ENCODE assay signal across 16 cellular contexts in genomic region chr11:44561964-44562734, GRCh38.
"Had no signal": no experiment of that assay in that cellular context is flagged by ENCODE, and none has a peak within 500 bp of the region (broad histone marks: within the 10 kb centered on the region; RNA-seq: fewer than 3 reads in every experiment).

No MANE protein-coding gene starts in this region.

- H3K4me3 ChIP-seq: lung, mucosa of descending colon, pancreas had no signal

- H3K36me3 ChIP-seq: brain microvascular endothelial cell, pancreas had no signal

- DNase-seq: activated CD4-positive, alpha-beta memory T cell treated with anti-CD3 and anti-CD28 coated beads for 36 hours; activated gamma-delta T cell; activated T-cell treated with anti-CD3 and anti-CD28 coated beads, Interleukin-2, amount 50 U/mL, for 4 hours; amygdala; glutamatergic neuron; immature natural killer cell; mucosa of descending colon; nephron progenitor cell; pancreas; stimulated activated CD4-positive, alpha-beta T cell treated with anti-CD3 and anti-CD28 coated beads, Interleukin-4, amount 100 ng/mL, for 1 hour; T-helper 9 cell; trophoblast cell had no signal

- H3K27ac Mint-ChIP-seq: activated CD4-positive, alpha-beta memory T cell treated with anti-CD3 and anti-CD28 coated beads for 36 hours; activated naive CD8-positive, alpha-beta T cell had no signal

- H3K9me3 ChIP-seq: mucosa of descending colon, pancreas had no signal

- H3K36me3 Mint-ChIP-seq: immature natural killer cell had no signal

- H3K9me3 Mint-ChIP-seq: activated CD4-positive, alpha-beta memory T cell treated with anti-CD3 and anti-CD28 coated beads for 36 hours; activated T-cell treated with anti-CD3 and anti-CD28 coated beads, Interleukin-2, amount 50 U/mL, for 4 hours; immature natural killer cell; nephron progenitor cell had no signal

- H3K27me3 Mint-ChIP-seq: activated CD4-positive, alpha-beta memory T cell treated with anti-CD3 and anti-CD28 coated beads for 36 hours; activated naive CD8-positive, alpha-beta T cell had no signal

- H3K27me3 ChIP-seq: brain microvascular endothelial cell, pancreas had no signal

- ATAC-seq: activated T-cell treated with anti-CD3 and anti-CD28 coated beads, Interleukin-2, amount 50 U/mL, for 4 hours; left colon; mucosa of descending colon; pancreas had no signal

- H3K4me3 Mint-ChIP-seq: activated CD4-positive, alpha-beta memory T cell treated with anti-CD3 and anti-CD28 coated beads for 36 hours; activated naive CD8-positive, alpha-beta T cell; activated T-cell treated with anti-CD3 and anti-CD28 coated beads, Interleukin-2, amount 50 U/mL, for 4 hours; nephron progenitor cell had no signal

- H3K27ac ChIP-seq: brain microvascular endothelial cell, pancreas had no signal
